Comparison of ENCODE assay signal across 8 cellular contexts in the genomic region with DNA sequence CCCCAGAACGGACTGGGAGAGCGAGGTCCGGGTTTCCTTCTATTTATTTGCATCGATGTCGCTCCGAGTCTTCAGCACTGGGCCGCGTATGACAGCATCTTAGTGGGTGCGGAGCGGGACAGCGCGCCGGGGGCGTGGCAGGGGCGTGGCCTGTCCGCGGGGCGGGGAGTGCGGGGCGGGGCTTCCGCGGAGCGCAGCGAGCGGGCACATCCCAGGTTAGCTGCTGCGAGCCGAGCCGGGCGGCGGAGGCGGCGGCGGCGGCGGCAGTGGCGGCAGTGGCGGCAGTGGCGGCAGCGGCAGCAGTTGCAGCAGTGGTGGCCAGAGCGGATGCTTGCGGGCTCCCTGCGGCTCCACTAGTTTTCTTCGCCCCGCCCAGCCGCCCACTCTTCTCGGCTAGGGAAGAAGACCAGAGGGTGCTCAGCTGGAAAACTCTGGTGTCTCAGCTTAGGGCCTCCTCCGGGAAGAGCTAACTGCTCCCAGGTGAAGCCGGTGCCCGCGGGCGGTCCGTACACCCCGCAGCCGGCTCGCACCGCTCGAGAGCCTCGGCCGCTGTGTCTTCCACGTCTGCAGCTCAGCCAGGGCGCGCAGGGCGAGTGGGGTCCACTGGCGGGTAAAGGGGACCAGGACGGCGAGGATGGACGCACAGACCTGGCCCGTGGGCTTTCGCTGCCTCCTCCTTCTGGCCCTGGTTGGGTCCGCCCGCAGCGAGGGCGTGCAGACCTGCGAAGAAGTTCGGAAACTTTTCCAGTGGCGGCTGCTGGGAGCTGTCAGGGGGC. TPM values are rescaled to one million over a fixed set of nuclear protein-coding genes. Genes with fewer than 3 reads are reported as not detected.
DNase-seq lines count a peak whose midpoint lies in the region; ATAC-seq lines count a peak whose summit lies in the region.

A gene (plus strand): TSS at position 209 of the 776 bp plus-strand sequence.

- peak within 1 kb of the TSS; percentile 89 for H3K4me2 ChIP-seq in BLaER1

- H3K4me1 ChIP-seq in BLaER1 (peaks cover 24% of the 10 kb centered on the region), esophagus (ENCODE audit: control insufficient read depth in 2 of 2, insufficient read depth in 2 of 2, low read length in 1 of 2) (peaks cover 0 to 6% of the 10 kb centered on the region in 2 donors)

- 1% methylated on average over 54 to 76 of the region's 76 CpGs for WGBS in esophagus, 2 donors

- H3K9me3 ChIP-seq in BLaER1, result peaks cover 12% of the 10 kb centered on the region; the same call in 1 of the 2 replicates
- no peaks in the 10 kb centered on the region for H3K9me3 ChIP-seq in esophagus (ENCODE audit: control insufficient read depth in 2 of 2, insufficient read depth in 1 of 2, low read depth in 1 of 2, low read length in 1 of 2)

- DNase-seq in NOMO-1 treated with DMSO at 0.1 percent for 48 hours (lab: John Stamatoyannopoulos, UW; ENCODE audit: unreplicated experiment), result peak; percentile 83
- peak; percentile 94 for DNase-seq in activated CD8-positive, alpha-beta memory T cell treated with anti-CD3 and anti-CD28 coated beads, Interleukin-2, amount 50 U/mL, for 48 hours
- DNase-seq in myocyte (ENCODE audit: low read depth), result peak; percentile 62
- DNase-seq in stimulated activated CD8-positive, alpha-beta memory T cell treated with anti-CD3 and anti-CD28 coated beads, Interleukin-7, amount 100 ng/mL, for 4 hours (ENCODE audit: low read depth in 2 of 2), result peak; percentile 59 to 75

- no peak within 1 kb of the TSS for H3K27ac ChIP-seq in BLaER1
- H3K27ac ChIP-seq in esophagus (ENCODE audit: low read depth in 2 of 2, low read length in 1 of 2), result no peak within 1 kb of the TSS

- H3K9ac ChIP-seq in BLaER1, result no peak within 1 kb of the TSS

- no peaks in the 10 kb centered on the region for H4K20me1 ChIP-seq in BLaER1

- H3K4me3 ChIP-seq in BLaER1 (peak within 1 kb of the TSS; percentile 63), esophagus (ENCODE audit: low read depth in 1 of 2, low read length in 2 of 2) (peak within 1 kb of the TSS; percentile 38 to 41)

- H3K27me3 ChIP-seq in BLaER1 (peaks cover 15% of the 10 kb centered on the region), esophagus (ENCODE audit: control insufficient read depth in 1 of 2, insufficient read depth in 2 of 2, low read length in 2 of 2) (peaks cover 0 to 12% of the 10 kb centered on the region in 2 donors)

- ATAC-seq in GM19324 (IDR thresholded peaks at IDR 0.05; ENCODE audit: low FRiP score, unreplicated experiment), result peak; percentile 97
- peak; percentile 91 for ATAC-seq in HG03432 (IDR thresholded peaks at IDR 0.05; ENCODE audit: unreplicated experiment)

- H3K36me3 ChIP-seq in BLaER1, result no peaks in the 10 kb centered on the region
- no peaks in the 10 kb centered on the region for H3K36me3 ChIP-seq in esophagus (ENCODE audit: control insufficient read depth in 2 of 2, insufficient read depth in 2 of 2, low read length in 1 of 2)

RNA-seq across cellular contexts. Expression of the gene that starts here (rescaled TPM):
- not detected for polyA plus RNA-seq in esophagus
- total RNA-seq in myocyte, result 0.21 TPM in 1 of 2 replicates, not detected in the other
- not detected for polyA plus RNA-seq in myocyte (2012)

Comparison
In these comparisons a context has a peak if more than half of its experiments do, and no peak if none do; other contexts are left out.
1. Peak in DNase-seq in myocyte; RNA of the gene not detected or under 1 TPM.